Comparison of ENCODE assay signal across 14 cellular contexts in genomic region chr2:160075171-160075570, GRCh38. TPM values are rescaled to one million over a fixed set of nuclear protein-coding genes. Genes with fewer than 3 reads are reported as not detected.
DNase-seq lines count a peak whose midpoint lies in the region; TF ChIP-seq lines count a peak whose summit lies in the region.
"Had no signal": no experiment of that assay in that cellular context is flagged by ENCODE, and none has a peak within 500 bp of the region (broad histone marks: within the 10 kb centered on the region; RNA-seq: fewer than 3 reads in every experiment).

No MANE protein-coding gene starts in this region.

- no peaks in the 10 kb centered on the region for H3K36me3 ChIP-seq in WERI-Rb-1

- H3K4me3 ChIP-seq in AG10803 (ENCODE audit: low read length) (no peak overlapping the region), WERI-Rb-1 (ENCODE audit: low read depth, low read length) (no peak overlapping the region)

- no peak overlapping the region for H3K27ac ChIP-seq in WERI-Rb-1

- TF ChIP-seq CTCF in AG10803 (conservative IDR thresholded peaks at IDR 0.05; ENCODE audit: low read length): no peak
- TF ChIP-seq CTCF in WERI-Rb-1 (IDR thresholded peaks at IDR 0.05; ENCODE audit: low read depth, low read length): no peak

- POLR2A ChIA-PET in HEK293T (lab: Yijun Ruan, JAX): no interaction called here

- DNase-seq in AG10803 (ENCODE audit: low read depth) (peak; percentile 97), LoVo (ENCODE audit: low spot score) (peak; percentile 44), dedifferentiated amniotic fluid mesenchymal stem cell (ENCODE audit: extremely low spot score) (peak; percentile 51), mucosa of gallbladder (ENCODE audit: low spot score) (peak; percentile 52), globus pallidus (ENCODE audit: low spot score) (no peak), 8988T (no peak), WERI-Rb-1 (no peak), HEK293T (ENCODE audit: extremely low spot score) (no peak)
- DNase-seq: activated CD4-positive, alpha-beta T cell treated with anti-CD3 and anti-CD28 coated beads, Interleukin-2, amount 50 U/mL, for 4 hours; activated naive CD4-positive, alpha-beta T cell treated with anti-CD3 and anti-CD28 coated beads, Interleukin-2, amount 10 ng/mL, durations not matched to agents 7 days and 5 days; effector CD8-positive, alpha-beta T cell; NCI-H187 treated with DMSO at 0.1 percent for 48 hours; T-helper 1 cell had no signal

- no peaks in the 10 kb centered on the region for H3K27me3 ChIP-seq in WERI-Rb-1 (ENCODE audit: insufficient read depth, low read depth, severe bottlenecking)

- CTCF ChIA-PET in HEK293T (lab: Yijun Ruan, JAX): interaction anchor here (0.6 kb wide), 1 partner anchor 587 kb away, joined by 4 read pairs; no protein-coding TSS in a partner anchor

- no peaks in the 10 kb centered on the region for H3K9me3 ChIP-seq in WERI-Rb-1 (ENCODE audit: severe bottlenecking)

TF ChIP-seq in HEK293T, 16 proteins besides CTCF, POLR2A, EP300 and RAD21:
- TF ChIP-seq L3MBTL2 (conservative IDR thresholded peaks at IDR 0.05) (no peak), ARNT (IDR thresholded peaks at IDR 0.05) (no peak), TARDBP (IDR thresholded peaks at IDR 0.05) (no peak), CTBP1 (IDR thresholded peaks at IDR 0.05; ENCODE audit: borderline replicate concordance) (no peak), PKNOX1 (IDR thresholded peaks at IDR 0.05) (no peak), ZNF384 (IDR thresholded peaks at IDR 0.05) (no peak), NFRKB (IDR thresholded peaks at IDR 0.05) (no peak)

RNA-seq across cellular contexts. Expression of gene PLA2R1, which starts 12.8 kb away (rescaled TPM):
- total RNA-seq in mucosa of gallbladder: 45.0 TPM
- total RNA-seq: B cell had no signal

Comparison
In these comparisons a context has a peak if more than half of its experiments do, and no peak if none do; other contexts are left out.
1. DNase-seq: peak in AG10803 (single experiment), LoVo (single experiment), dedifferentiated amniotic fluid mesenchymal stem cell (single experiment) and mucosa of gallbladder (single experiment); none in globus pallidus (single experiment), 8988T (single experiment), WERI-Rb-1 (single experiment) and HEK293T (single experiment).